29 cellular contexts compared by ENCODE assay signal in the genomic region with DNA sequence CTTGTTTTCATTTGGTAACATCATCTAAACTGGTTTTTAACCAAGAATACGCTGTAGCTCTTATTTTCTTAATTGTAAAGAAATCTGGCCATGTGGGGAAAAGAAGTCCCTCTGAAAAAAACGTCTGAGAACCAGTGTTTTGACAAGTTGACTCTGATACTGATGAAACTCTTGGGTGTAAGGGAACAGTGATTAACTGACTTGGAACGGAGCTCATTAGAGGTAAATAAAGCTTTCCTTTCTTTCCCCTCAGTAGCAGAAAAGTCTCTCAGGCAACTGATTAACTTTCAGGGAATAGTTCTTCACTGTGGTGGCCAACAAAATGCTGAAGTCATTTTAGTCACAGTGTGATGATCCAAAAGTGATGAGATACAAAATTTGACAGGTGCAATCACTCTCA.
"Had no signal": no experiment of that assay in that cellular context is flagged by ENCODE, and none has a peak within 500 bp of the region (broad histone marks: within the 10 kb centered on the region; RNA-seq: fewer than 3 reads in every experiment).

No MANE protein-coding gene starts in this region.

- H3K4me1 ChIP-seq: adrenal gland, breast epithelium, colonic mucosa, esophagus squamous epithelium had no signal

- ATAC-seq: activated CD4-positive, alpha-beta T cell treated with anti-CD3 and anti-CD28 coated beads for 36 hours; activated CD8-positive, alpha-beta memory T cell treated with anti-CD3 and anti-CD28 coated beads, Interleukin-2, amount 10 ng/mL, durations not matched to agents 7 days and 5 days; activated CD8-positive, alpha-beta T cell treated with anti-CD3 and anti-CD28 coated beads, Interleukin-2, amount 10 ng/mL, durations not matched to agents 7 days and 5 days; activated naive CD8-positive, alpha-beta T cell treated with anti-CD3 and anti-CD28 coated beads, Interleukin-2, amount 50 U/mL, for 24 hours; gastroesophageal sphincter; T-helper 17 cell had no signal

- H3K9me3 ChIP-seq: adrenal gland, breast epithelium, colonic mucosa, esophagus squamous epithelium, gastroesophageal sphincter had no signal

- H3K27me3 ChIP-seq: adrenal gland, breast epithelium, cardiac muscle cell, colonic mucosa, esophagus squamous epithelium, gastroesophageal sphincter had no signal

- H3K36me3 ChIP-seq: adrenal gland, breast epithelium, colonic mucosa had no signal

- H3K27ac ChIP-seq: adrenal gland, breast epithelium, cardiac muscle cell, colonic mucosa, epithelial cell of prostate, esophagus squamous epithelium, gastroesophageal sphincter had no signal

- H3K4me3 ChIP-seq: adrenal gland, breast epithelium, cardiac muscle cell, colonic mucosa, esophagus squamous epithelium, gastroesophageal sphincter had no signal

- DNase-seq: activated CD4-positive, alpha-beta memory T cell treated with anti-CD3 and anti-CD28 coated beads for 36 hours; activated CD4-positive, alpha-beta T cell treated with anti-CD3 and anti-CD28 coated beads for 36 hours; activated CD4-positive, alpha-beta T cell treated with anti-CD3 and anti-CD28 coated beads, Interleukin-2, amount 10 ng/mL, durations not matched to agents 24 days and 14 days; activated CD4-positive, CD25-positive, alpha-beta regulatory T cell; activated CD4-positive, CD25-positive, alpha-beta regulatory T cell treated with anti-CD3 and anti-CD28 coated beads, Interleukin-2, amount 50 U/mL, for 72 hours; activated CD8-positive, alpha-beta memory T cell treated with anti-CD3 and anti-CD28 coated beads, Interleukin-2, amount 10 ng/mL, durations not matched to agents 7 days and 5 days; activated CD8-positive, alpha-beta memory T cell treated with anti-CD3 and anti-CD28 coated beads, Interleukin-2, amount 50 U/mL, for 4 hours; activated CD8-positive, alpha-beta T cell treated with anti-CD3 and anti-CD28 coated beads, Interleukin-2, amount 10 ng/mL, durations not matched to agents 7 days and 5 days; activated effector memory CD4-positive, alpha-beta T cell treated with anti-CD3 and anti-CD28 coated beads, Interleukin-2, amount 50 U/mL, for 16 hours; activated naive CD4-positive, alpha-beta T cell treated with anti-CD3 and anti-CD28 coated beads for 36 hours; activated naive CD8-positive, alpha-beta T cell treated with anti-CD3 and anti-CD28 coated beads for 36 hours; activated naive CD8-positive, alpha-beta T cell treated with anti-CD3 and anti-CD28 coated beads, Interleukin-2, amount 50 U/mL, for 24 hours; activated T-cell treated with anti-CD3 and anti-CD28 coated beads, Interleukin-2, amount 50 U/mL, for 1 hour; activated T-cell treated with anti-CD3 and anti-CD28 coated beads, Interleukin-2, amount 50 U/mL, for 48 hours; adrenal gland; amygdala; aorta; central memory CD4-positive, alpha-beta T cell; cerebellar nuclear complex; colonic mucosa; effector CD8-positive, alpha-beta T cell; esophagus squamous epithelium; foreskin melanocyte; T-helper 1 cell; T-helper 17 cell had no signal
